8 cellular contexts compared by ENCODE assay signal in genomic region chr5:72015103-72015548, GRCh38.
DNase-seq lines count a peak whose midpoint lies in the region; ATAC-seq, FAIRE-seq and TF ChIP-seq lines count a peak whose summit lies in the region.

No MANE protein-coding gene starts in this region.

- peaks cover 10% of the 10 kb centered on the region; the same call in 2 of the 3 replicates for H3K4me1 ChIP-seq in A549
- H3K4me1 ChIP-seq in heart left ventricle: peaks cover 0 to 8% (median 0%) of the 10 kb centered on the region in 12 donors

- H3K27me3 ChIP-seq in heart left ventricle: no peaks in the 10 kb centered on the region

- no peak for TF ChIP-seq RAD21 in A549 (conservative IDR thresholded peaks at IDR 0.05 in 1 of 2, IDR thresholded peaks at IDR 0.05 in 1 of 2)

- H3K4me2 ChIP-seq in A549: peak overlapping the region; percentile 30; the same call in 2 of the 3 replicates

- FAIRE-seq in A549 (lab: Jason Lieb, UNC): no peak

- H3K9me3 ChIP-seq in A549 (no peaks in the 10 kb centered on the region), heart left ventricle (peaks cover 0 to 9% (median 0%) of the 10 kb centered on the region in 12 donors)

- TF ChIP-seq POLR2A in A549 (IDR thresholded peaks at IDR 0.05; ENCODE audit: low read length): no peak
- no peak for TF ChIP-seq POLR2A in heart left ventricle (IDR thresholded peaks at IDR 0.05)

- H3K9me3 Mint-ChIP-seq in activated naive CD4-positive, alpha-beta T cell treated with anti-CD3 and anti-CD28 coated beads for 36 hours: no peaks in the 10 kb centered on the region

- H3K36me3 ChIP-seq in heart left ventricle: no peaks in the 10 kb centered on the region

- no peaks in the 10 kb centered on the region for H3K36me3 Mint-ChIP-seq in activated naive CD4-positive, alpha-beta T cell treated with anti-CD3 and anti-CD28 coated beads for 36 hours (ENCODE audit: low read depth)

- no peak overlapping the region for H3K4me3 Mint-ChIP-seq in activated naive CD4-positive, alpha-beta T cell treated with anti-CD3 and anti-CD28 coated beads for 36 hours

- peak; percentile 65 to 91; a peak in 4 of 6 replicates for ATAC-seq in A549
- ATAC-seq in heart left ventricle: peak; percentile 15 to 89 (median 79)
- no peak for ATAC-seq in GM21825 (IDR thresholded peaks at IDR 0.05; ENCODE audit: unreplicated experiment)
- no peak for ATAC-seq in GM18868 (IDR thresholded peaks at IDR 0.05; ENCODE audit: unreplicated experiment)

- DNase-seq in A549 (ENCODE audit: low read depth in 1 of 2, low spot score in 1 of 2) (peak; percentile 66 to 83), HT1080 (ENCODE audit: low read depth) (peak; percentile 96), SK-MEL-5 (ENCODE audit: low read depth, low spot score) (peak; percentile 90), heart left ventricle (peak; percentile 31 to 79 (median 48)), NCI-H526 treated with DMSO at 0.1 percent for 48 hours (lab: John Stamatoyannopoulos, UW) (no peak)
- no peak for DNase-seq in activated naive CD4-positive, alpha-beta T cell treated with anti-CD3 and anti-CD28 coated beads for 36 hours

- intact Hi-C loops in heart left ventricle (cut with DNase I): loop anchor here in 7 of 10 donors (5.0 to 10.0 kb wide), 4 partner anchors 83 to 233 kb away; no protein-coding TSS in a partner anchor
- intact Hi-C loops in activated naive CD4-positive, alpha-beta T cell treated with anti-CD3 and anti-CD28 coated beads for 36 hours (cut with micrococcal nuclease): no loop called here

- in situ Hi-C loops in SK-MEL-5 (cut with HindIII; ENCODE audit: low pct_unique_long_range_greater_than_20kb, low sequenced_read_pairs): no loop called here

- no peak for TF ChIP-seq CTCF in A549 (IDR thresholded peaks at IDR 0.05)
- no peak for TF ChIP-seq CTCF in heart left ventricle (IDR thresholded peaks at IDR 0.05)

- H3K4me3 ChIP-seq in A549: no peak overlapping the region
- no peak overlapping the region for H3K4me3 ChIP-seq in heart left ventricle

- WGBS in A549 (ENCODE audit: missing lambda C conversion rate): 41% methylated on average over 7 of the region's 7 CpGs
- whole genome bisulfite sequencing in heart left ventricle, 4 donors: 23 to 28% (median 26%) methylated on average over 7 of the region's 7 CpGs

- H3K27ac ChIP-seq in A549 (peak overlapping the region; percentile 4 to 50; a peak in 3 of 6 replicates), heart left ventricle (no peak overlapping the region)

- H3K4me1 Mint-ChIP-seq in activated naive CD4-positive, alpha-beta T cell treated with anti-CD3 and anti-CD28 coated beads for 36 hours (ENCODE audit: low read depth): no peaks in the 10 kb centered on the region

- H3K27me3 Mint-ChIP-seq in activated naive CD4-positive, alpha-beta T cell treated with anti-CD3 and anti-CD28 coated beads for 36 hours (ENCODE audit: low read depth): peaks cover 24% of the 10 kb centered on the region

- POLR2A ChIA-PET in A549 (lab: Yijun Ruan, JAX): no interaction called here

- CTCF ChIA-PET in A549 (lab: Yijun Ruan, JAX): interaction anchor here (1.4 to 2.5 kb wide), 4 partner anchors 9 to 182 kb away, joined by 3 to 7 read pairs (median 4); no protein-coding TSS in a partner anchor
- CTCF ChIA-PET in activated naive CD4-positive, alpha-beta T cell treated with anti-CD3 and anti-CD28 coated beads for 36 hours (lab: Charles Lee): no interaction called here

- H3K27ac Mint-ChIP-seq in activated naive CD4-positive, alpha-beta T cell treated with anti-CD3 and anti-CD28 coated beads for 36 hours: no peak overlapping the region

- no peak for TF ChIP-seq EP300 in A549 (IDR thresholded peaks at IDR 0.05)

TF ChIP-seq in A549, 52 proteins besides CTCF, POLR2A, EP300 and RAD21:
- TF ChIP-seq RNF2 (IDR thresholded peaks at IDR 0.05; ENCODE audit: borderline replicate concordance, low read depth) (no peak), JUN (IDR thresholded peaks at IDR 0.05) (no peak), MAX (IDR thresholded peaks at IDR 0.05) (peak; percentile 22; the same call in 1 of the 2 replicates), EHF (CRISPR knock-in tag; IDR thresholded peaks at IDR 0.05) (no peak), HOXA7 (CRISPR knock-in tag; IDR thresholded peaks at IDR 0.05) (no peak), USF2 (IDR thresholded peaks at IDR 0.05) (peak; percentile 76), PBX3 (IDR thresholded peaks at IDR 0.05) (no peak), NPAS2 (CRISPR knock-in tag; IDR thresholded peaks at IDR 0.05; ENCODE audit: borderline replicate concordance) (no peak)
- TF ChIP-seq, protein P1, sequence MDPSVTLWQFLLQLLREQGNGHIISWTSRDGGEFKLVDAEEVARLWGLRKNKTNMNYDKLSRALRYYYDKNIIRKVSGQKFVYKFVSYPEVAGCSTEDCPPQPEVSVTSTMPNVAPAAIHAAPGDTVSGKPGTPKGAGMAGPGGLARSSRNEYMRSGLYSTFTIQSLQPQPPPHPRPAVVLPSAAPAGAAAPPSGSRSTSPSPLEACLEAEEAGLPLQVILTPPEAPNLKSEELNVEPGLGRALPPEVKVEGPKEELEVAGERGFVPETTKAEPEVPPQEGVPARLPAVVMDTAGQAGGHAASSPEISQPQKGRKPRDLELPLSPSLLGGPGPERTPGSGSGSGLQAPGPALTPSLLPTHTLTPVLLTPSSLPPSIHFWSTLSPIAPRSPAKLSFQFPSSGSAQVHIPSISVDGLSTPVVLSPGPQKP (IDR thresholded peaks at IDR 0.05; ENCODE audit: low read depth, low read length): no peak

Comparison
In these comparisons a context has a peak if more than half of its experiments do, and no peak if none do; other contexts are left out.
1. ATAC-seq: peak in A549 (2 of 2) and heart left ventricle (4 of 4); none in GM21825 (single experiment) and GM18868 (single experiment).
2. DNase-seq: peak in A549 (2 of 2), HT1080 (single experiment), SK-MEL-5 (single experiment) and heart left ventricle (5 of 5); none in NCI-H526 treated with DMSO at 0.1 percent for 48 hours (single experiment) and activated naive CD4-positive, alpha-beta T cell treated with anti-CD3 and anti-CD28 coated beads for 36 hours (single experiment).
3. H3K27ac ChIP-seq: peak in A549 (2 of 2); none in heart left ventricle (0 of 12).